ENCODE assay signal across 8 cellular contexts in the genomic region with DNA sequence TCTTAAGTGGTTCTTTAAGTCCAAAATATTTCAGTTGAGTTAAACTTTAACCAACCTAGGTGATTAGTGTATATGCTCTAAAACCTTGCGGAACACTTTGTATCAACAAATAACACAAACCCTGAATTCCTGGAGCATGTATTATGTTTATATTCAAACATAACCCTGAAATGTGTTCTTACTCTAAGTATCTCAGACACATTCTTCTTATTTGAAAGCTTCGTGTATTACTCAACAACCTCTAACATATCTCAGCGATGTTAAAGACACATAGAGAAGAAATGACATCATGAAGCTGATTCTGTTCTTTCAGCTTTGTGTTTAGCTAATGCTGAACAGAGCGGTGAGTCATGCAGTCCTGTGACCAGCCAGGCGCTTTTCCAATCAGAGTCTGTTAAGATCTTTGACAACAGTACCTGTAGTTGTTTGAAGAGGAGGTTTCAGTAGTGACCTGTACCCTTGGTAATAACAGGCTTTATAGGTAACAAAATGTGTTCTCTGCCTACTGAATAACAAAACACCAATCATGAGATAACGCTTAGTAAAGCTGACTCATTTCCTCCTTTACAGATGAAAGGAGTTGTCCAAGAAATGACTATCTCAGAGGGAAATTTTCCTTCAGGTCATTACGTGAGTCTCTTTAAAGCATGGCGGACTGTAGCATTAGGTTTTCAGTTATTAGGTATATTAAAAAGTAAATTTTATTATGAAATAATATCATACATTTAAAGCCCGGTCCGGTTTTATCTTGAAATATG.
DNase-seq lines count a peak whose midpoint lies in the region; ATAC-seq and TF ChIP-seq lines count a peak whose summit lies in the region.

No MANE protein-coding gene starts in this region.

- intact Hi-C loops in ovary (cut with DNase I): no loop called here
- intact Hi-C loops in vagina (cut with DNase I): no loop called here

- peak overlapping the region in 1 of 2 donors; percentile 42 for H3K27ac ChIP-seq in ovary
- peak overlapping the region; percentile 93 for H3K27ac ChIP-seq in vagina

- H3K36me3 ChIP-seq in ovary: no peaks in the 10 kb centered on the region
- no peaks in the 10 kb centered on the region for H3K36me3 ChIP-seq in vagina

- DNase-seq in activated gamma-delta T cell treated with Interleukin-2 at 50 U/mL for 16 hours: peak; percentile 45
- DNase-seq in activated gamma-delta T cell (lab: John Stamatoyannopoulos, UW): no peak
- DNase-seq in NCI-H748 (lab: John Stamatoyannopoulos, UW; ENCODE audit: unreplicated experiment): peak; percentile 76
- peak; percentile 38 for DNase-seq in activated T-helper 1 cell treated with Interleukin-2 at 50 U/mL for 16 hours (ENCODE audit: low read depth)
- peak; percentile 97 for DNase-seq in fibroblast of the conjunctiva (ENCODE audit: low read depth)
- DNase-seq in ovary: peak; percentile 41 to 83 (median 63)
- peak in 1 of 2 donors; percentile 95 for DNase-seq in vagina (ENCODE audit: extremely low spot score in 2 of 2)

- TF ChIP-seq CTCF in ovary (IDR thresholded peaks at IDR 0.05): no peak
- TF ChIP-seq CTCF in vagina (IDR thresholded peaks at IDR 0.05): no peak

- no peak for TF ChIP-seq EP300 in ovary (IDR thresholded peaks at IDR 0.05)

- WGBS in ovary, 3 donors: 32 to 39% (median 36%) methylated on average over 10 of the region's 10 CpGs

- no peaks in the 10 kb centered on the region for H3K27me3 ChIP-seq in ovary
- no peaks in the 10 kb centered on the region for H3K27me3 ChIP-seq in vagina

- H3K4me3 ChIP-seq in ovary (no peak overlapping the region), vagina (no peak overlapping the region)

- H3K4me1 ChIP-seq in ovary (ENCODE audit: insufficient read depth) (peaks cover 5% of the 10 kb centered on the region), vagina (peaks cover 43% of the 10 kb centered on the region)

- no peak for TF ChIP-seq POLR2A in ovary (IDR thresholded peaks at IDR 0.05)
- TF ChIP-seq POLR2A in vagina (IDR thresholded peaks at IDR 0.05): peak in 1 of 2 donors; percentile 16

- H3K9me3 ChIP-seq in ovary: no peaks in the 10 kb centered on the region
- H3K9me3 ChIP-seq in vagina: no peaks in the 10 kb centered on the region

- ATAC-seq in HG02970 (IDR thresholded peaks at IDR 0.05; ENCODE audit: low FRiP score, unreplicated experiment): peak; percentile 94
